In genomic region chr2:10007921-10008808, GRCh38 we compare ENCODE assay signal across 15 cellular contexts. TPM values are rescaled to one million over a fixed set of nuclear protein-coding genes. Genes with fewer than 3 reads are reported as not detected.
A peak's percentile ranks its signal among the peaks of the same experiment; 100 is the strongest.
DNase-seq lines count a peak whose midpoint lies in the region; ATAC-seq and TF ChIP-seq lines count a peak whose summit lies in the region.
"Had no signal": no experiment of that assay in that cellular context is flagged by ENCODE, and none has a peak within 500 bp of the region (broad histone marks: within the 10 kb centered on the region; RNA-seq: fewer than 3 reads in every experiment).

No MANE protein-coding gene starts in this region.

- peaks cover 3% of the 10 kb centered on the region; the same call in 1 of the 3 replicates for H3K4me1 Mint-ChIP-seq in GM23338
- no peaks in the 10 kb centered on the region for H3K4me1 Mint-ChIP-seq in CD8-positive, alpha-beta T cell (ENCODE audit: low read depth)
- H3K4me1 Mint-ChIP-seq: activated naive CD4-positive, alpha-beta T cell treated with anti-CD3 and anti-CD28 coated beads, Interleukin-2, amount 50 U/mL, for 24 hours; naive B cell; WTC11 had no signal

- no peak overlapping the region for H2AFZ ChIP-seq in GM23338
- peak overlapping the region; percentile 56 for H2AFZ ChIP-seq in smooth muscle cell (ENCODE audit: low read depth)

- H4K20me1 ChIP-seq in GM23338 (replicated peaks; ENCODE audit: insufficient read depth) (no peaks in the 10 kb centered on the region), smooth muscle cell (ENCODE audit: low read depth) (no peaks in the 10 kb centered on the region)

- peaks cover 12% of the 10 kb centered on the region for H3K27me3 Mint-ChIP-seq in GM23338 (ENCODE audit: insufficient read depth, low read depth, poor library complexity)
- H3K27me3 Mint-ChIP-seq in CD8-positive, alpha-beta T cell (ENCODE audit: low read depth) = peaks cover 13% of the 10 kb centered on the region

- H3K27ac ChIP-seq in GM23338 (ENCODE audit: low read depth) (no peak overlapping the region), smooth muscle cell (ENCODE audit: low read depth) (peak overlapping the region; percentile 5)
- no peak overlapping the region for H3K27ac ChIP-seq in CD8-positive, alpha-beta T cell (ENCODE audit: low read depth, low read length)

- H3K27me3 ChIP-seq in GM23338 (ENCODE audit: insufficient read depth) (no peaks in the 10 kb centered on the region), smooth muscle cell (ENCODE audit: low read depth) (no peaks in the 10 kb centered on the region)
- H3K27me3 ChIP-seq in CD8-positive, alpha-beta T cell (ENCODE audit: insufficient read depth, low read length) = no peaks in the 10 kb centered on the region

- no peaks in the 10 kb centered on the region for H3K9me3 ChIP-seq in smooth muscle cell (replicated peaks; ENCODE audit: low read depth)
- H3K9me3 ChIP-seq in CD8-positive, alpha-beta T cell (ENCODE audit: low read length) = no peaks in the 10 kb centered on the region

- H3K4me2 ChIP-seq in GM23338 (no peak overlapping the region), smooth muscle cell (peak overlapping the region; percentile 29)

- H3K4me3 Mint-ChIP-seq in GM23338 = no peak overlapping the region
- H3K4me3 Mint-ChIP-seq in CD8-positive, alpha-beta T cell = no peak overlapping the region
- H3K4me3 Mint-ChIP-seq: activated naive CD4-positive, alpha-beta T cell treated with anti-CD3 and anti-CD28 coated beads, Interleukin-2, amount 50 U/mL, for 24 hours; HFFc6; WTC11 had no signal

- WGBS in smooth muscle cell (ENCODE audit: low lambda C conversion rate) = 68% methylated on average over 20 of the region's 22 CpGs

- TF ChIP-seq CTCF in GM23338 (conservative IDR thresholded peaks at IDR 0.05; ENCODE audit: low read depth in 2 of 2) (no peak), smooth muscle cell (IDR thresholded peaks at IDR 0.05; ENCODE audit: borderline replicate concordance, insufficient read depth, poor library complexity, severe bottlenecking) (no peak)
- no peak for TF ChIP-seq CTCF in CD8-positive, alpha-beta T cell (IDR thresholded peaks at IDR 0.05)

- H3K27ac Mint-ChIP-seq in GM23338 = peak overlapping the region; percentile 28; the same call in 1 of the 2 replicates
- no peak overlapping the region for H3K27ac Mint-ChIP-seq in activated naive CD4-positive, alpha-beta T cell treated with anti-CD3 and anti-CD28 coated beads, Interleukin-2, amount 50 U/mL, for 72 hours
- no peak overlapping the region for H3K27ac Mint-ChIP-seq in CD8-positive, alpha-beta T cell
- H3K27ac Mint-ChIP-seq: activated naive CD4-positive, alpha-beta T cell treated with anti-CD3 and anti-CD28 coated beads, Interleukin-2, amount 50 U/mL, for 24 hours; HFFc6; naive B cell had no signal

- POLR2A ChIA-PET in CD8-positive, alpha-beta T cell (lab: Charles Lee) = no interaction called here

- no peaks in the 10 kb centered on the region for H3K9me2 ChIP-seq in GM23338 (ENCODE audit: insufficient read depth)

- DNase-seq in GM23338 (ENCODE audit: low spot score) (no peak), astrocyte of the hippocampus (ENCODE audit: low read depth, low spot score) (peak; percentile 60), mesenteric fat pad (ENCODE audit: low spot score) (peak; percentile 84), smooth muscle cell (lab: John Stamatoyannopoulos, UW; ENCODE audit: unreplicated experiment) (no peak), NCI-H526 treated with DMSO at 0.1 percent for 48 hours (lab: John Stamatoyannopoulos, UW) (no peak), NCI-H1105 treated with DMSO at 0.1 percent for 48 hours (lab: John Stamatoyannopoulos, UW) (no peak)
- no peak for DNase-seq in activated naive CD4-positive, alpha-beta T cell treated with anti-CD3 and anti-CD28 coated beads, Interleukin-2, amount 50 U/mL, for 72 hours (ENCODE audit: low spot score in 2 of 2)
- DNase-seq in CD8-positive, alpha-beta T cell = no peak
- DNase-seq: cerebellar nuclear complex, HFFc6, naive B cell, NCI-H2029 treated with DMSO at 0.1 percent for 48 hours had no signal

- no peaks in the 10 kb centered on the region for H3K79me2 ChIP-seq in GM23338 (replicated peaks; ENCODE audit: insufficient read depth)
- H3K79me2 ChIP-seq in smooth muscle cell (ENCODE audit: low read depth) = no peaks in the 10 kb centered on the region

- H3K4me3 ChIP-seq in GM23338 (no peak overlapping the region), smooth muscle cell (no peak overlapping the region)
- no peak overlapping the region for H3K4me3 ChIP-seq in CD8-positive, alpha-beta T cell (ENCODE audit: low read depth, low read length)
- H3K4me3 ChIP-seq: skin epidermis had no signal

- intact Hi-C loops in CD8-positive, alpha-beta T cell (cut with DNase I, micrococcal nuclease) = loop anchor here in 1 of 2 experiments (1.0 kb wide), 1 partner anchor 42 kb away; no protein-coding TSS in a partner anchor

- CTCF ChIA-PET in CD8-positive, alpha-beta T cell (lab: Charles Lee) = interaction anchor here (1.3 to 2.8 kb wide), 2 partner anchors 21 to 24 kb away, joined by 3 to 10 read pairs; no protein-coding TSS in a partner anchor

- H3K4me1 ChIP-seq in GM23338 (ENCODE audit: insufficient read depth) = no peaks in the 10 kb centered on the region
- H3K4me1 ChIP-seq in smooth muscle cell (ENCODE audit: low read depth) = peaks cover 6% of the 10 kb centered on the region
- no peaks in the 10 kb centered on the region for H3K4me1 ChIP-seq in CD8-positive, alpha-beta T cell (ENCODE audit: insufficient read depth, low read length)

- no peaks in the 10 kb centered on the region for H3K36me3 Mint-ChIP-seq in GM23338 (ENCODE audit: low read depth)
- no peaks in the 10 kb centered on the region for H3K36me3 Mint-ChIP-seq in activated naive CD4-positive, alpha-beta T cell treated with anti-CD3 and anti-CD28 coated beads, Interleukin-2, amount 50 U/mL, for 72 hours
- H3K36me3 Mint-ChIP-seq in CD8-positive, alpha-beta T cell = no peaks in the 10 kb centered on the region
- H3K36me3 Mint-ChIP-seq: activated naive CD4-positive, alpha-beta T cell treated with anti-CD3 and anti-CD28 coated beads, Interleukin-2, amount 50 U/mL, for 24 hours; naive B cell; WTC11 had no signal

- ATAC-seq in GM23338 = no peak
- ATAC-seq in activated naive CD4-positive, alpha-beta T cell treated with anti-CD3 and anti-CD28 coated beads, Interleukin-2, amount 50 U/mL, for 72 hours = no peak
- no peak for ATAC-seq in CD8-positive, alpha-beta T cell
- ATAC-seq: WTC11 had no signal

- peaks cover 6% of the 10 kb centered on the region; the same call in 1 of the 3 replicates for H3K9me3 Mint-ChIP-seq in GM23338
- H3K9me3 Mint-ChIP-seq in activated naive CD4-positive, alpha-beta T cell treated with anti-CD3 and anti-CD28 coated beads, Interleukin-2, amount 50 U/mL, for 72 hours = no peaks in the 10 kb centered on the region
- H3K9me3 Mint-ChIP-seq in CD8-positive, alpha-beta T cell = no peaks in the 10 kb centered on the region
- H3K9me3 Mint-ChIP-seq: activated naive CD4-positive, alpha-beta T cell treated with anti-CD3 and anti-CD28 coated beads, Interleukin-2, amount 50 U/mL, for 24 hours; HFFc6 had no signal

- H3K36me3 ChIP-seq in GM23338 (ENCODE audit: insufficient read depth) (no peaks in the 10 kb centered on the region), smooth muscle cell (ENCODE audit: low read depth) (no peaks in the 10 kb centered on the region)
- no peaks in the 10 kb centered on the region for H3K36me3 ChIP-seq in CD8-positive, alpha-beta T cell (ENCODE audit: insufficient read depth, low read length)

- no peaks in the 10 kb centered on the region for H3F3A ChIP-seq in GM23338 (replicated peaks; ENCODE audit: low read depth)
- H3F3A ChIP-seq in smooth muscle cell (ENCODE audit: low read depth) = no peaks in the 10 kb centered on the region

- H3K9ac ChIP-seq in smooth muscle cell (ENCODE audit: low read depth) = no peak overlapping the region

TF ChIP-seq in GM23338, 12 proteins besides CTCF, POLR2A, EP300 and RAD21 (continues in another document):
- no peak for TF ChIP-seq EZH2 (IDR thresholded peaks at IDR 0.05; ENCODE audit: low read depth, unreplicated experiment)
- no peak for TF ChIP-seq EZH2phosphoT487 (IDR thresholded peaks at IDR 0.05; ENCODE audit: unreplicated experiment)
- no peak for TF ChIP-seq ZNF114 (CRISPR knock-in tag; IDR thresholded peaks at IDR 0.05)

RNA-seq across cellular contexts. Expression of gene KLF11, which starts 35.2 kb away (rescaled TPM):
- 5.1 and 5.6 TPM in 2 replicates for total RNA-seq in GM23338 (2014; rRNA removed; shearing (Covaris generic))
- polyA plus RNA-seq in GM23338 (2016; fragmentation: Nextera tagmentation; extraction: Ambion mirVana) = 1.4 and 1.6 TPM in 2 replicates
- total RNA-seq in mesenteric fat pad = 66.7 TPM
- 12.7 and 15.3 TPM in 2 replicates for total RNA-seq in smooth muscle cell
- polyA plus RNA-seq in smooth muscle cell = 9.9 and 11.7 TPM in 2 replicates
- total RNA-seq in activated naive CD4-positive, alpha-beta T cell treated with anti-CD3 and anti-CD28 coated beads, Interleukin-2, amount 50 U/mL, for 72 hours = 1 to 10 TPM; 1.1 to 7.5 TPM
- 10 to 100 TPM; 28.6 to 30.3 TPM for total RNA-seq in CD8-positive, alpha-beta T cell

RNA-seq across cellular contexts. Expression of gene GRHL1, which starts 56.7 kb away (rescaled TPM):
- 2.5 and 4.2 TPM in 2 replicates for total RNA-seq in GM23338 (2014; rRNA removed; shearing (Covaris generic))
- polyA plus RNA-seq in GM23338 (2016; fragmentation: Nextera tagmentation; extraction: Ambion mirVana) (2.8 and 2.9 TPM in 2 replicates), smooth muscle cell (2.0 and 7.9 TPM in 2 replicates)
- total RNA-seq in mesenteric fat pad (18.0 TPM), smooth muscle cell (21.4 and 26.8 TPM in 2 replicates)
- under 1 TPM; 0.59 to 0.88 TPM for total RNA-seq in activated naive CD4-positive, alpha-beta T cell treated with anti-CD3 and anti-CD28 coated beads, Interleukin-2, amount 50 U/mL, for 72 hours
- total RNA-seq in CD8-positive, alpha-beta T cell = under 1 TPM; 0.76 to 0.86 TPM

Comparison
In these comparisons a context has a peak if more than half of its experiments do, and no peak if none do; other contexts are left out.
1. DNase-seq: peak in astrocyte of the hippocampus (single experiment) and mesenteric fat pad (single experiment); none in GM23338 (single experiment), smooth muscle cell (single experiment), activated naive CD4-positive, alpha-beta T cell treated with anti-CD3 and anti-CD28 coated beads, Interleukin-2, amount 50 U/mL, for 72 hours (0 of 2), NCI-H526 treated with DMSO at 0.1 percent for 48 hours (single experiment), NCI-H1105 treated with DMSO at 0.1 percent for 48 hours (single experiment) and CD8-positive, alpha-beta T cell (0 of 7).